13 cellular contexts compared by ENCODE assay signal in the genomic region with DNA sequence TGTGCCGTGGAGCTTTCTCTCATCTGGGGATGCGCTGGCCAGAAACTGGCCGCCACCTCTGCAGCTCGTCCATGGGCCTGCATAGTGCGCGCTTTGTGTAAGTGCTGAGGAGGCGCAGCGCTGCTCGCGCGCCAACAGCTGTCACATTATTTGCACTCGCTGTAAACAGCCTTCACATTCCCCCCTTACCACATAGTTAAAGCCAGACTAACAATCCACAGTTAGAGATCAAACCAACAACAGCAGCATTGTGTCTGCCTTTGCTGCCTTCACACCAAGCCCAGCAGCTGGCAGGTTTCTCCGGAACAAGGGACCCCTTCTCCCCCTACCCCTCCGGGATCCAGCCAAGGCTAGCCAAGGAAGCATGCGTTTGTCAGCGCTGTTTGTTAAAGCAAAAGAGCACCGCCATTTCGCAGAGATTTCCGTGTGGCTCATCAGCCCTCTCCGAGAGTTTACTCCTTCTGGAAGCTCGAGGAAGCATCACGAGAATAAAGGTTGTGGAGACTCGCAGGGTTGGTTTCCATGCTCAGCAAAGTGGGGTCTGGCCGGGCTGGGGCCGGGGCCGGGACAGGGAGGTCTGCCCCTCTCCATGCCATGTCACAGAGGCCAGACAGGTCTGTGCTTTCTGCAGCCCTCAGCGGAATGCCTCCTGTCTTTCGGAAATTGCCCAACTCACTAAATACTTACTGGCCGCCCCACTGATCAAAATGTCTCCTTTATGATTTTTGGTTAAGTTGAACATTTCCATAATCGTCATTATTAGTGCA. TPM values are rescaled to one million over a fixed set of nuclear protein-coding genes. Genes with fewer than 3 reads are reported as not detected.
DNase-seq lines count a peak whose midpoint lies in the region; FAIRE-seq and TF ChIP-seq lines count a peak whose summit lies in the region.
"Had no signal": no experiment of that assay in that cellular context is flagged by ENCODE, and none has a peak within 500 bp of the region (broad histone marks: within the 10 kb centered on the region; RNA-seq: fewer than 3 reads in every experiment).

No MANE protein-coding gene starts in this region.

- POLR2A ChIA-PET in CD8-positive, alpha-beta memory T cell (lab: Charles Lee): no interaction called here

- no peaks in the 10 kb centered on the region for H3K9me3 ChIP-seq in CD8-positive, alpha-beta memory T cell (ENCODE audit: low read length)

- no peak for DNase-seq in activated T-cell treated with anti-CD3 and anti-CD28 coated beads, Interleukin-2, amount 50 U/mL, for 24 hours
- no peak for DNase-seq in activated T-cell treated with anti-CD3 and anti-CD28 coated beads, Interleukin-2, amount 50 U/mL, for 1 hour
- peak; percentile 50 for DNase-seq in chondrocyte (ENCODE audit: low spot score)
- no peak for DNase-seq in mesothelial cell of epicardium (ENCODE audit: low spot score in 2 of 2, unreplicated experiment in 2 of 2)
- no peak for DNase-seq in type B pancreatic cell (ENCODE audit: extremely low spot score, unreplicated experiment)
- DNase-seq in D721Med (ENCODE audit: insufficient read length, low spot score): no peak
- DNase-seq in dedifferentiated amniotic fluid mesenchymal stem cell (ENCODE audit: extremely low spot score): no peak
- DNase-seq in CD8-positive, alpha-beta memory T cell: no peak
- DNase-seq: activated T-cell treated with anti-CD3 and anti-CD28 coated beads, Interleukin-2, amount 50 U/mL, for 4 hours; AML-193; dermis blood vessel endothelial cell; NCI-H1930; stimulated activated naive CD8-positive, alpha-beta T cell treated with anti-CD3 and anti-CD28 coated beads, Interleukin-15, Interleukin-2, amounts not matched to agents 100 U/mL and 50 U/mL, for 24 hours had no signal

- TF ChIP-seq CTCF in chondrocyte (IDR thresholded peaks at IDR 0.05): no peak
- TF ChIP-seq CTCF in mesothelial cell of epicardium (IDR thresholded peaks at IDR 0.05; ENCODE audit: unreplicated experiment): no peak
- no peak for TF ChIP-seq CTCF in type B pancreatic cell (conservative IDR thresholded peaks at IDR 0.05)
- no peak for TF ChIP-seq CTCF in D721Med (IDR thresholded peaks at IDR 0.05; ENCODE audit: insufficient read depth, missing control alignments)

- no peaks in the 10 kb centered on the region for H3K9me3 Mint-ChIP-seq in activated T-cell treated with anti-CD3 and anti-CD28 coated beads, Interleukin-2, amount 50 U/mL, for 24 hours
- H3K9me3 Mint-ChIP-seq in chondrocyte (ENCODE audit: low read depth) (no peaks in the 10 kb centered on the region), mesothelial cell of epicardium (peaks cover 4% of the 10 kb centered on the region), type B pancreatic cell (no peaks in the 10 kb centered on the region)
- H3K9me3 Mint-ChIP-seq in CD8-positive, alpha-beta memory T cell: no peaks in the 10 kb centered on the region
- H3K9me3 Mint-ChIP-seq: activated T-cell treated with anti-CD3 and anti-CD28 coated beads, Interleukin-2, amount 50 U/mL, for 4 hours had no signal

- no peaks in the 10 kb centered on the region for H3K27me3 ChIP-seq in CD8-positive, alpha-beta memory T cell (ENCODE audit: insufficient read depth, low read length, poor library complexity, severe bottlenecking)

- peaks cover 73% of the 10 kb centered on the region for H3K4me1 Mint-ChIP-seq in activated T-cell treated with anti-CD3 and anti-CD28 coated beads, Interleukin-2, amount 50 U/mL, for 24 hours (ENCODE audit: low read depth)
- H3K4me1 Mint-ChIP-seq in chondrocyte (ENCODE audit: low read depth) (peaks cover 53% of the 10 kb centered on the region), mesothelial cell of epicardium (peaks cover 72% of the 10 kb centered on the region), type B pancreatic cell (ENCODE audit: unreplicated experiment) (peaks cover 48% of the 10 kb centered on the region)
- peaks cover 58 to 83% (median 78%) of the 10 kb centered on the region in 3 donors for H3K4me1 Mint-ChIP-seq in CD8-positive, alpha-beta memory T cell

- FAIRE-seq in D721Med (lab: Jason Lieb, UNC): no peak

- CTCF ChIA-PET in CD8-positive, alpha-beta memory T cell (lab: Charles Lee): interaction anchor here (0.6 to 2.8 kb wide), 2 partner anchors 10 to 367 kb away, joined by 3 to 6 read pairs; no protein-coding TSS in a partner anchor

- H3K27me3 Mint-ChIP-seq in activated T-cell treated with anti-CD3 and anti-CD28 coated beads, Interleukin-2, amount 50 U/mL, for 24 hours: peaks cover 78% of the 10 kb centered on the region
- H3K27me3 Mint-ChIP-seq in chondrocyte (ENCODE audit: low read depth) (no peaks in the 10 kb centered on the region), mesothelial cell of epicardium (ENCODE audit: low read depth) (no peaks in the 10 kb centered on the region), type B pancreatic cell (peaks cover 7% of the 10 kb centered on the region)
- H3K27me3 Mint-ChIP-seq in CD8-positive, alpha-beta memory T cell: peaks cover 0 to 28% of the 10 kb centered on the region in 2 donors

- no peak overlapping the region for H3K4me3 Mint-ChIP-seq in activated T-cell treated with anti-CD3 and anti-CD28 coated beads, Interleukin-2, amount 50 U/mL, for 24 hours
- H3K4me3 Mint-ChIP-seq in chondrocyte (ENCODE audit: unreplicated experiment) (no peak overlapping the region), mesothelial cell of epicardium (peak overlapping the region; percentile 17), type B pancreatic cell (peak overlapping the region; percentile 54)
- H3K4me3 Mint-ChIP-seq in CD8-positive, alpha-beta memory T cell: peak overlapping the region in 2 of 7 donors; percentile 13 to 32
- H3K4me3 Mint-ChIP-seq: activated T-cell treated with anti-CD3 and anti-CD28 coated beads, Interleukin-2, amount 50 U/mL, for 4 hours had no signal

- H3K36me3 Mint-ChIP-seq in activated T-cell treated with anti-CD3 and anti-CD28 coated beads, Interleukin-2, amount 50 U/mL, for 24 hours (ENCODE audit: low read depth): peaks cover 14% of the 10 kb centered on the region
- H3K36me3 Mint-ChIP-seq in chondrocyte (ENCODE audit: low read depth): no peaks in the 10 kb centered on the region
- no peaks in the 10 kb centered on the region for H3K36me3 Mint-ChIP-seq in mesothelial cell of epicardium
- no peaks in the 10 kb centered on the region for H3K36me3 Mint-ChIP-seq in type B pancreatic cell
- no peaks in the 10 kb centered on the region for H3K36me3 Mint-ChIP-seq in CD8-positive, alpha-beta memory T cell

- H3K27ac ChIP-seq in CD8-positive, alpha-beta memory T cell (ENCODE audit: low read depth, low read length): no peak overlapping the region

- H3K4me3 ChIP-seq in CD8-positive, alpha-beta memory T cell (ENCODE audit: low read length): no peak overlapping the region

- H3K4me1 ChIP-seq in CD8-positive, alpha-beta memory T cell (ENCODE audit: insufficient read depth, low read length): peaks cover 60% of the 10 kb centered on the region

- peak overlapping the region; percentile 62 for H3K27ac Mint-ChIP-seq in activated T-cell treated with anti-CD3 and anti-CD28 coated beads, Interleukin-2, amount 50 U/mL, for 24 hours
- no peak overlapping the region for H3K27ac Mint-ChIP-seq in chondrocyte (ENCODE audit: unreplicated experiment)
- peak overlapping the region; percentile 79 for H3K27ac Mint-ChIP-seq in mesothelial cell of epicardium
- H3K27ac Mint-ChIP-seq in type B pancreatic cell: peak overlapping the region; percentile 78
- H3K27ac Mint-ChIP-seq in CD8-positive, alpha-beta memory T cell: no peak overlapping the region

- H3K36me3 ChIP-seq in CD8-positive, alpha-beta memory T cell (ENCODE audit: insufficient read depth, low read length): no peaks in the 10 kb centered on the region

RNA-seq across cellular contexts. Expression of a gene that starts 11.0 kb away (rescaled TPM):
- total RNA-seq in chondrocyte: 10.8 to 19.0 TPM (median 11.0 TPM) in 3 replicates
- 49.0 to 52.3 TPM (median 49.7 TPM) in 3 replicates for total RNA-seq in mesothelial cell of epicardium
- 27.2 and 37.3 TPM in 2 replicates for total RNA-seq in type B pancreatic cell (ENCODE audit: low replicate concordance)
- 10 to 100 TPM; 62.6 to 67.7 TPM for total RNA-seq in CD8-positive, alpha-beta memory T cell
- polyA plus RNA-seq in CD8-positive, alpha-beta memory T cell: 7.2 TPM

Comparison
In these comparisons a context has a peak if more than half of its experiments do, and no peak if none do; other contexts are left out.
1. H3K27ac Mint-ChIP-seq: peak in activated T-cell treated with anti-CD3 and anti-CD28 coated beads, Interleukin-2, amount 50 U/mL, for 24 hours (single experiment), mesothelial cell of epicardium (single experiment) and type B pancreatic cell (single experiment); none in chondrocyte (single experiment) and CD8-positive, alpha-beta memory T cell (0 of 8).
2. H3K4me3 Mint-ChIP-seq: peak in mesothelial cell of epicardium (single experiment) and type B pancreatic cell (single experiment); none in activated T-cell treated with anti-CD3 and anti-CD28 coated beads, Interleukin-2, amount 50 U/mL, for 24 hours (single experiment) and chondrocyte (single experiment).